Comparison of ENCODE assay signal across 8 cellular contexts in the genomic region with DNA sequence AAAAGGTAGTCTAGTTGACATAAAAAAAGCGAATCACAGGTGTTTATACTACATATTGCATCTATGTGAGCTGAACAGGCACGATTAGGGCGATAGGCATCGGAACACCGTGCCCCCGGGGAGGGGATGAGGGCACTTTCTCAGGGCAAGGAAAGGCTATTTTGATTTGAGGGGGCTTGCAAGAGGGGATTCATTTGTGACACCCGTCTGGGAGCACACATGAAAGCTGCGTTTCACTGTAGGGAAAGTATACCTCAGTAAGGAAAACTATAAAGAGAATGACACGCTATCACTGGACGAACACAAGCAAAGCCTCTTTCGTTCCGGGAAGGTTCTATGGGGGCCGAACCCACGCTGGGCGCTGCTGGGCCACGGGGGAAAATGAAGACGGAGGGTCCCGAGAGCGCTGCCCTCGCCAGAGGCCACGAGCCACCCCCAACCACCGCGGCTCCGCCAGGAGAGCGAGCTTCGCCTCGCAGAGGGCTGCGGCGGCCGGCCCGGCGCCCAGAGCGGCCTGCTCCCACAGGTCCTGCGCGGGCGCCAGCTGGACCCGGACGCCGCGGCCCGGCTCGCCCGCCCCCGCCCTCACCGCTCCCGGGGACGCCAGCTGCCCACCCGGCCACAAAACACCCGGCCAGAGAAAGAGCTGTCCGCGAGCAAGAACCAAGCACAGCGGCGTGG. TPM values are rescaled to one million over a fixed set of nuclear protein-coding genes. Genes with fewer than 3 reads are reported as not detected.
A peak's percentile ranks its signal among the peaks of the same experiment; 100 is the strongest.
DNase-seq lines count a peak whose midpoint lies in the region; ATAC-seq and TF ChIP-seq lines count a peak whose summit lies in the region.

No MANE protein-coding gene starts in this region.

- peak overlapping the region; percentile 94 for H3K27ac Mint-ChIP-seq in activated CD4-positive, alpha-beta T cell treated with anti-CD3 and anti-CD28 coated beads, Interleukin-2, amount 10 ng/mL, durations not matched to agents 7 days and 5 days

- no peaks in the 10 kb centered on the region for H4K20me1 ChIP-seq in fibroblast of lung (ENCODE audit: control insufficient read depth, extremely low read depth, insufficient read depth, low read length)

- H3K9ac ChIP-seq in fibroblast of lung (ENCODE audit: insufficient read depth, low read length) = peak overlapping the region; percentile 99

- peaks cover 58% of the 10 kb centered on the region for H3K4me1 Mint-ChIP-seq in activated CD4-positive, alpha-beta T cell treated with anti-CD3 and anti-CD28 coated beads, Interleukin-2, amount 10 ng/mL, durations not matched to agents 7 days and 5 days

- CTCF ChIA-PET in activated CD4-positive, alpha-beta T cell treated with anti-CD3 and anti-CD28 coated beads, Interleukin-2, amount 10 ng/mL, durations not matched to agents 7 days and 5 days (lab: Charles Lee) = interaction anchor here (0.6 to 3.1 kb wide), 11 partner anchors 10 to 108 kb away, joined by 3 to 10 read pairs (median 4); no protein-coding TSS in a partner anchor

- H3K4me1 ChIP-seq in fibroblast of lung (ENCODE audit: control insufficient read depth, extremely low read depth, insufficient read depth, low read length) = no peaks in the 10 kb centered on the region
- peaks cover 22% of the 10 kb centered on the region for H3K4me1 ChIP-seq in neuron (ENCODE audit: insufficient read depth, low read length)

- H3K36me3 ChIP-seq in fibroblast of lung (ENCODE audit: control insufficient read depth, insufficient read depth, low read length) = no peaks in the 10 kb centered on the region
- no peaks in the 10 kb centered on the region for H3K36me3 ChIP-seq in neuron (ENCODE audit: insufficient read depth, low read length)

- H2AFZ ChIP-seq in fibroblast of lung (ENCODE audit: low read length) (peak overlapping the region; percentile 3), neuron (ENCODE audit: low read depth, low read length) (peak overlapping the region; percentile 65)

- H3K27ac ChIP-seq in fibroblast of lung (ENCODE audit: insufficient read depth, low read length) = peak overlapping the region; percentile 98

- peaks cover 38% of the 10 kb centered on the region for H3K79me2 ChIP-seq in fibroblast of lung (ENCODE audit: control insufficient read depth, insufficient read depth, low read length)

- TF ChIP-seq CTCF in fibroblast of lung (conservative IDR thresholded peaks at IDR 0.05 in 1 of 2, IDR thresholded peaks at IDR 0.05 in 1 of 2; ENCODE audit: low read depth in 1 of 2, low read length in 2 of 2) = no peak

- H3K4me3 ChIP-seq in fibroblast of lung (replicated peaks in 1 of 4; ENCODE audit: control extremely low read depth in 1 of 4, insufficient read depth in 1 of 4, low read depth in 3 of 4, low read length in 4 of 4) = peak overlapping the region; percentile 69 to 92 (median 78)
- peak overlapping the region; percentile 74 for H3K4me3 ChIP-seq in neuron (ENCODE audit: low read length)

- ATAC-seq in HG03342 (IDR thresholded peaks at IDR 0.05; ENCODE audit: unreplicated experiment) = peak; percentile 4

- H3K4me3 Mint-ChIP-seq in activated CD4-positive, alpha-beta T cell treated with anti-CD3 and anti-CD28 coated beads, Interleukin-2, amount 10 ng/mL, durations not matched to agents 7 days and 5 days = peak overlapping the region; percentile 91

- H3K4me2 ChIP-seq in fibroblast of lung (ENCODE audit: extremely low read depth, insufficient read depth, low read length) = peak overlapping the region; percentile 94

- H3K27me3 Mint-ChIP-seq in activated CD4-positive, alpha-beta T cell treated with anti-CD3 and anti-CD28 coated beads, Interleukin-2, amount 10 ng/mL, durations not matched to agents 7 days and 5 days = no peaks in the 10 kb centered on the region

- POLR2A ChIA-PET in activated CD4-positive, alpha-beta T cell treated with anti-CD3 and anti-CD28 coated beads, Interleukin-2, amount 10 ng/mL, durations not matched to agents 7 days and 5 days (lab: Charles Lee) = interaction anchor here (0.6 to 1.9 kb wide), 4 partner anchors 83 to 496 kb away, joined by 3 to 5 read pairs (median 4); no protein-coding TSS in a partner anchor

- H3K9me3 ChIP-seq in fibroblast of lung (ENCODE audit: control insufficient read depth, insufficient read depth, low read depth, low read length) (no peaks in the 10 kb centered on the region), neuron (ENCODE audit: low read length) (no peaks in the 10 kb centered on the region)

- DNase-seq in stimulated activated CD4-positive, alpha-beta T cell treated with anti-CD3 and anti-CD28 coated beads, Interleukin-4, amount 100 ng/mL, for 48 hours (ENCODE audit: low read depth in 2 of 2) = peak; percentile 8 to 13
- DNase-seq in stimulated activated CD4-positive, alpha-beta T cell treated with anti-CD3 and anti-CD28 coated beads, Interleukin-2, amount 100 ng/mL, for 24 hours = no peak
- peak; percentile 21 for DNase-seq in activated CD4-positive, alpha-beta T cell treated with anti-CD3 and anti-CD28 coated beads, Interleukin-2, amount 10 ng/mL, durations not matched to agents 7 days and 5 days
- DNase-seq in fibroblast of lung (ENCODE audit: low read depth in 2 of 2) (no peak), epidermal melanocyte (ENCODE audit: insufficient read length, low spot score) (no peak), NCI-H2029 (lab: John Stamatoyannopoulos, UW) (no peak)

- no peaks in the 10 kb centered on the region for H3K9me3 Mint-ChIP-seq in activated CD4-positive, alpha-beta T cell treated with anti-CD3 and anti-CD28 coated beads, Interleukin-2, amount 10 ng/mL, durations not matched to agents 7 days and 5 days

- peaks cover 13% of the 10 kb centered on the region for H3K36me3 Mint-ChIP-seq in activated CD4-positive, alpha-beta T cell treated with anti-CD3 and anti-CD28 coated beads, Interleukin-2, amount 10 ng/mL, durations not matched to agents 7 days and 5 days (ENCODE audit: low read depth)

- H3K27me3 ChIP-seq in fibroblast of lung (ENCODE audit: control insufficient read depth, insufficient read depth, low read length) (no peaks in the 10 kb centered on the region), neuron (ENCODE audit: insufficient read depth, low read length) (no peaks in the 10 kb centered on the region)

RNA-seq across cellular contexts. Expression of a gene that starts 0.9 kb away (rescaled TPM):
- total RNA-seq in activated CD4-positive, alpha-beta T cell treated with anti-CD3 and anti-CD28 coated beads, Interleukin-2, amount 10 ng/mL, durations not matched to agents 7 days and 5 days = 10 to 100 TPM; 61.0 to 69.7 TPM
- total RNA-seq in fibroblast of lung = 23.6 and 24.1 TPM in 2 replicates
- polyA plus RNA-seq in fibroblast of lung = 18.7 and 23.7 TPM in 2 replicates
- 15.6 and 18.9 TPM in 2 replicates for polyA plus RNA-seq in fibroblast of lung (2012)
- 3.3 and 7.7 TPM in 2 replicates for polyA minus RNA-seq in fibroblast of lung (ENCODE audit: low replicate concordance)

Comparison
In these comparisons a context has a peak if more than half of its experiments do, and no peak if none do; other contexts are left out.
1. DNase-seq: peak in stimulated activated CD4-positive, alpha-beta T cell treated with anti-CD3 and anti-CD28 coated beads, Interleukin-4, amount 100 ng/mL, for 48 hours (2 of 2) and activated CD4-positive, alpha-beta T cell treated with anti-CD3 and anti-CD28 coated beads, Interleukin-2, amount 10 ng/mL, durations not matched to agents 7 days and 5 days (single experiment); none in stimulated activated CD4-positive, alpha-beta T cell treated with anti-CD3 and anti-CD28 coated beads, Interleukin-2, amount 100 ng/mL, for 24 hours (0 of 2), fibroblast of lung (0 of 2), epidermal melanocyte (single experiment) and NCI-H2029 (single experiment).